19 cellular contexts compared by ENCODE assay signal in genomic region chr2:112985090-112985489, GRCh38. TPM values are rescaled to one million over a fixed set of nuclear protein-coding genes. Genes with fewer than 3 reads are reported as not detected.
DNase-seq lines count a peak whose midpoint lies in the region; ATAC-seq lines count a peak whose summit lies in the region.
"Had no signal": no experiment of that assay in that cellular context is flagged by ENCODE, and none has a peak within 500 bp of the region (broad histone marks: within the 10 kb centered on the region; RNA-seq: fewer than 3 reads in every experiment).

No MANE protein-coding gene starts in this region.

- H3K4me1 Mint-ChIP-seq in activated CD4-positive, alpha-beta T cell treated with anti-CD3 and anti-CD28 coated beads, Interleukin-2, amount 10 ng/mL, durations not matched to agents 7 days and 5 days: peaks cover 25% of the 10 kb centered on the region
- H3K4me1 Mint-ChIP-seq in stimulated activated effector memory CD8-positive, alpha-beta T cell treated with anti-CD3 and anti-CD28 coated beads, Interleukin-12 subunit alpha, Interleukin-12 subunit beta, amount 100 ng/mL, for 72 hours: no peaks in the 10 kb centered on the region

- peaks cover 21% of the 10 kb centered on the region for H3K9me3 Mint-ChIP-seq in activated CD4-positive, alpha-beta T cell treated with anti-CD3 and anti-CD28 coated beads, Interleukin-2, amount 10 ng/mL, durations not matched to agents 7 days and 5 days
- H3K9me3 Mint-ChIP-seq in stimulated activated effector memory CD8-positive, alpha-beta T cell treated with anti-CD3 and anti-CD28 coated beads, Interleukin-12 subunit alpha, Interleukin-12 subunit beta, amount 100 ng/mL, for 72 hours: no peaks in the 10 kb centered on the region

- H3K36me3 Mint-ChIP-seq in activated CD4-positive, alpha-beta T cell treated with anti-CD3 and anti-CD28 coated beads, Interleukin-2, amount 10 ng/mL, durations not matched to agents 7 days and 5 days (ENCODE audit: low read depth): peaks cover 11% of the 10 kb centered on the region
- no peaks in the 10 kb centered on the region for H3K36me3 Mint-ChIP-seq in stimulated activated effector memory CD8-positive, alpha-beta T cell treated with anti-CD3 and anti-CD28 coated beads, Interleukin-12 subunit alpha, Interleukin-12 subunit beta, amount 100 ng/mL, for 72 hours

- POLR2A ChIA-PET in activated CD4-positive, alpha-beta T cell treated with anti-CD3 and anti-CD28 coated beads, Interleukin-2, amount 10 ng/mL, durations not matched to agents 7 days and 5 days (lab: Charles Lee): interaction anchor here (0.9 kb wide), 1 partner anchor 11 kb away, joined by 3 read pairs; no protein-coding TSS in a partner anchor

- CTCF ChIA-PET in activated CD4-positive, alpha-beta T cell treated with anti-CD3 and anti-CD28 coated beads, Interleukin-2, amount 10 ng/mL, durations not matched to agents 7 days and 5 days (lab: Charles Lee): interaction anchor here (0.7 to 1.2 kb wide), 3 partner anchors 15 to 29 kb away, joined by 3 read pairs; no protein-coding TSS in a partner anchor

- peak; percentile 91 for ATAC-seq in stimulated activated effector memory CD8-positive, alpha-beta T cell treated with anti-CD3 and anti-CD28 coated beads, Interleukin-12 subunit alpha, Interleukin-12 subunit beta, amount 100 ng/mL, for 72 hours
- ATAC-seq in GM19452 (IDR thresholded peaks at IDR 0.05; ENCODE audit: unreplicated experiment): no peak
- no peak for ATAC-seq in HG02884 (IDR thresholded peaks at IDR 0.05; ENCODE audit: unreplicated experiment)

- H3K4me3 Mint-ChIP-seq in activated CD4-positive, alpha-beta T cell treated with anti-CD3 and anti-CD28 coated beads, Interleukin-2, amount 10 ng/mL, durations not matched to agents 7 days and 5 days: no peak overlapping the region
- no peak overlapping the region for H3K4me3 Mint-ChIP-seq in stimulated activated effector memory CD8-positive, alpha-beta T cell treated with anti-CD3 and anti-CD28 coated beads, Interleukin-12 subunit alpha, Interleukin-12 subunit beta, amount 100 ng/mL, for 72 hours

- DNase-seq in activated CD8-positive, alpha-beta memory T cell treated with anti-CD3 and anti-CD28 coated beads for 24 hours: peak; percentile 67
- DNase-seq in activated CD8-positive, alpha-beta memory T cell treated with anti-CD3 and anti-CD28 coated beads, Interleukin-2, amount 50 U/mL, for 48 hours: no peak
- DNase-seq in activated CD4-positive, alpha-beta T cell treated with anti-CD3 and anti-CD28 coated beads, Interleukin-2, amount 10 ng/mL, durations not matched to agents 7 days and 5 days: peak; percentile 66
- DNase-seq in activated naive CD4-positive, alpha-beta T cell treated with anti-CD3 and anti-CD28 coated beads, Interleukin-2, amount 50 U/mL, for 16 hours: peak; percentile 37
- peak in 1 of 2 donors; percentile 52 for DNase-seq in stimulated activated effector memory CD8-positive, alpha-beta T cell treated with anti-CD3 and anti-CD28 coated beads, Interleukin-12 subunit alpha, Interleukin-12 subunit beta, amount 100 ng/mL, for 72 hours (ENCODE audit: low spot score in 2 of 2)
- no peak for DNase-seq in DMS 273 (lab: John Stamatoyannopoulos, UW; ENCODE audit: unreplicated experiment)
- DNase-seq: dorsolateral prefrontal cortex, esophagus squamous epithelium, NCI-H1092 treated with DMSO at 0.1 percent for 48 hours, NCI-H69, SHP77 treated with DMSO at 0.1 percent for 48 hours, T1000, uterus had no signal

- peaks cover 2% of the 10 kb centered on the region for H3K27me3 Mint-ChIP-seq in activated CD4-positive, alpha-beta T cell treated with anti-CD3 and anti-CD28 coated beads, Interleukin-2, amount 10 ng/mL, durations not matched to agents 7 days and 5 days

- peak overlapping the region; percentile 58 for H3K27ac Mint-ChIP-seq in activated CD4-positive, alpha-beta T cell treated with anti-CD3 and anti-CD28 coated beads, Interleukin-2, amount 10 ng/mL, durations not matched to agents 7 days and 5 days
- H3K27ac Mint-ChIP-seq in stimulated activated effector memory CD8-positive, alpha-beta T cell treated with anti-CD3 and anti-CD28 coated beads, Interleukin-12 subunit alpha, Interleukin-12 subunit beta, amount 100 ng/mL, for 72 hours: no peak overlapping the region
- H3K27ac Mint-ChIP-seq: progenitor cell of endocrine pancreas had no signal

RNA-seq across cellular contexts. Expression of gene IL36G, which starts 7.3 kb away (rescaled TPM):
- total RNA-seq in activated CD4-positive, alpha-beta T cell treated with anti-CD3 and anti-CD28 coated beads, Interleukin-2, amount 10 ng/mL, durations not matched to agents 7 days and 5 days: not detected
- total RNA-seq: bronchial epithelial cell, lung microvascular endothelial cell, OCI-LY7, progenitor cell of endocrine pancreas, uterus had no signal

RNA-seq across cellular contexts. Expression of gene IL36A, which starts 20.2 kb away (rescaled TPM):
- not detected for total RNA-seq in activated CD4-positive, alpha-beta T cell treated with anti-CD3 and anti-CD28 coated beads, Interleukin-2, amount 10 ng/mL, durations not matched to agents 7 days and 5 days
- total RNA-seq: dorsolateral prefrontal cortex, lung microvascular endothelial cell, OCI-LY7, progenitor cell of endocrine pancreas, uterus had no signal

Comparison
In these comparisons a context has a peak if more than half of its experiments do, and no peak if none do; other contexts are left out.
1. DNase-seq: peak in activated CD8-positive, alpha-beta memory T cell treated with anti-CD3 and anti-CD28 coated beads for 24 hours (single experiment), activated CD4-positive, alpha-beta T cell treated with anti-CD3 and anti-CD28 coated beads, Interleukin-2, amount 10 ng/mL, durations not matched to agents 7 days and 5 days (single experiment) and activated naive CD4-positive, alpha-beta T cell treated with anti-CD3 and anti-CD28 coated beads, Interleukin-2, amount 50 U/mL, for 16 hours (single experiment); none in activated CD8-positive, alpha-beta memory T cell treated with anti-CD3 and anti-CD28 coated beads, Interleukin-2, amount 50 U/mL, for 48 hours (single experiment) and DMS 273 (single experiment).